ENCODE assay signal across 13 cellular contexts in the genomic region with DNA sequence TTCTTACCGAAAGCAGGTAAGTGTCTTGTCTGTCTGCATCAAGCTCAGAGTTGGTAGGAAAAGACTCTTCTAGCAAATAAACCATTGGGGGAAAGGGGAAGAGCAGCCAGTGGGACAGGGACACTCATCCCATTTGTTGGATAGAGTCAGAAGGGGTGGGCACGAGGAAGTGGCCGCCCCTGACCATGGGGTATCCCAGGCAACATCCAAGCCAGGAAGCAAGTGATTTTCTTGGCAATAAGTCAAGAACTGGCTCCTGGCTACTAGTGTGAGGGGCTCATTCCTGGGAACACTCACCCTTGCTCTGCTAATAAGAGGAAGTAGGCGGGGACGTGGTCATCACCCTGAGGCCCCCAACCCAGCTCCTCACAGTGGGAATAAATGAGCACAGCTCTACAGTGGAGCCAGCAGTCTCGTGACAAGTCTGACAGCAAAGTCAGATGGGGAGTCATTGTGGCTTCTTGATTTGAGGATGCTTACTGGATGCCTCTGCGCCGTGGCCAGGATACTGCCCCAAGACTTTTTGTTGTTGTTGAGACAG. TPM values are rescaled to one million over a fixed set of nuclear protein-coding genes. Genes with fewer than 3 reads are reported as not detected.
DNase-seq lines count a peak whose midpoint lies in the region; ATAC-seq and TF ChIP-seq lines count a peak whose summit lies in the region.
"Had no signal": no experiment of that assay in that cellular context is flagged by ENCODE, and none has a peak within 500 bp of the region (broad histone marks: within the 10 kb centered on the region; RNA-seq: fewer than 3 reads in every experiment).

No MANE protein-coding gene starts in this region.

- no peak overlapping the region for H3K4me2 ChIP-seq in trophoblast cell (ENCODE audit: low read length)

- no peak overlapping the region for H2AFZ ChIP-seq in trophoblast cell (ENCODE audit: insufficient read depth, low read length, poor library complexity)

- H3K27me3 ChIP-seq in heart left ventricle (no peaks in the 10 kb centered on the region), trophoblast cell (ENCODE audit: insufficient read depth, low read length) (no peaks in the 10 kb centered on the region)

- H3K36me3 ChIP-seq in heart left ventricle (no peaks in the 10 kb centered on the region), trophoblast cell (ENCODE audit: control insufficient read depth in 1 of 2, insufficient read depth in 2 of 2, low read length in 2 of 2) (no peaks in the 10 kb centered on the region)
- H3K36me3 ChIP-seq: thoracic aorta had no signal

- peaks cover 24% of the 10 kb centered on the region for H3K4me1 Mint-ChIP-seq in WTC11
- H3K4me1 Mint-ChIP-seq in stimulated activated naive B cell treated with anti-CD40 and anti-IgM and Interleukin-4, amounts not matched to agents 10 μg/mL and 1 μg/mL and 100 μg/mL, for 72 hours = no peaks in the 10 kb centered on the region

- H3K4ac ChIP-seq in trophoblast cell (ENCODE audit: low read depth, low read length) = no peak overlapping the region

- CTCF ChIA-PET in WTC11 (lab: Charles Lee) = interaction anchor here (0.6 to 1.3 kb wide), 5 partner anchors 11 to 474 kb away, joined by 3 to 7 read pairs (median 3); no protein-coding TSS in a partner anchor

- H2BK12ac ChIP-seq in trophoblast cell (ENCODE audit: low read length) = no peak overlapping the region

- peak overlapping the region; percentile 49 for H3K9ac ChIP-seq in trophoblast cell (ENCODE audit: low read length)

- no peak for TF ChIP-seq CTCF in WTC11 (IDR thresholded peaks at IDR 0.05)
- no peak for TF ChIP-seq CTCF in heart left ventricle (IDR thresholded peaks at IDR 0.05)

- no peak overlapping the region for H3K23ac ChIP-seq in trophoblast cell (ENCODE audit: low read length)

- peaks cover 13 to 40% (median 23%) of the 10 kb centered on the region in 12 donors for H3K4me1 ChIP-seq in heart left ventricle
- H3K4me1 ChIP-seq in trophoblast cell (ENCODE audit: control insufficient read depth in 1 of 2, insufficient read depth in 2 of 2, low read length in 2 of 2) = peaks cover 16 to 19% of the 10 kb centered on the region in 2 experiments

- H3K36me3 Mint-ChIP-seq in WTC11 = no peaks in the 10 kb centered on the region
- H3K36me3 Mint-ChIP-seq in stimulated activated naive B cell treated with anti-CD40 and anti-IgM and Interleukin-4, amounts not matched to agents 10 μg/mL and 1 μg/mL and 100 μg/mL, for 72 hours = no peaks in the 10 kb centered on the region

- no peak overlapping the region for H2BK120ac ChIP-seq in trophoblast cell (ENCODE audit: insufficient read depth, low read length, poor library complexity)

- intact Hi-C loops in heart left ventricle (cut with DNase I) = loop anchor here in 6 of 10 donors (2.0 to 10.0 kb wide), 6 partner anchors 55 to 215 kb away; a partner anchor contains a TSS

- WGBS in heart left ventricle, 4 donors = 21 to 36% (median 29%) methylated on average over 5 to 8 of the region's 8 CpGs
- WGBS in trophoblast cell (ENCODE audit: extremely low coverage, insufficient coverage, insufficient read length) = no CpG with 5 or more reads among the region's 8 CpGs

- POLR2A ChIA-PET in WTC11 (lab: Charles Lee) = no interaction called here

- H3K9me3 ChIP-seq in heart left ventricle (no peaks in the 10 kb centered on the region), trophoblast cell (ENCODE audit: insufficient read depth, low read depth, low read length) (no peaks in the 10 kb centered on the region)
- H3K9me3 ChIP-seq: thoracic aorta had no signal

- H4K8ac ChIP-seq in trophoblast cell (ENCODE audit: low read depth, low read length) = no peak overlapping the region

- no peaks in the 10 kb centered on the region for H3K27me3 Mint-ChIP-seq in WTC11 (ENCODE audit: low read depth)
- peaks cover 13 to 28% of the 10 kb centered on the region in 2 donors for H3K27me3 Mint-ChIP-seq in stimulated activated naive B cell treated with anti-CD40 and anti-IgM and Interleukin-4, amounts not matched to agents 10 μg/mL and 1 μg/mL and 100 μg/mL, for 72 hours

- H3K79me2 ChIP-seq in trophoblast cell (ENCODE audit: control insufficient read depth, insufficient read depth, low read length, poor library complexity) = peaks cover 3% of the 10 kb centered on the region

- ATAC-seq in WTC11 (peak; percentile 12; the same call in 1 of the 2 replicates), heart left ventricle (peak; percentile 22 to 44 (median 34))
- ATAC-seq in stimulated activated naive CD8-positive, alpha-beta T cell treated with anti-CD3 and anti-CD28 coated beads, Interleukin-15, Interleukin-2, amounts not matched to agents 100 U/mL and 50 U/mL, for 24 hours = no peak
- ATAC-seq in stimulated activated naive B cell treated with anti-CD40 and anti-IgM and Interleukin-4, amounts not matched to agents 10 μg/mL and 1 μg/mL and 100 μg/mL, for 72 hours (replicated peaks) = no peak
- ATAC-seq: T-helper 17 cell had no signal

- H3K79me1 ChIP-seq in trophoblast cell (ENCODE audit: low read length) = no peaks in the 10 kb centered on the region

- peak in 1 of 2 donors; percentile 32 for TF ChIP-seq POLR2A in heart left ventricle (IDR thresholded peaks at IDR 0.05)

- no peak overlapping the region for H2BK5ac ChIP-seq in trophoblast cell (ENCODE audit: low read depth, low read length, poor library complexity)

- H3K14ac ChIP-seq in trophoblast cell (ENCODE audit: low read length) = no peak overlapping the region

- DNase-seq in EL (peak; percentile 63), WTC11 (ENCODE audit: low spot score) (no peak), heart left ventricle (peak in 1 of 5 donors; percentile 40), trophoblast cell (no peak), HUDEP-2 (lab: John Stamatoyannopoulos, UW; ENCODE audit: unreplicated experiment in 76 of 76) (no peak), HT-29 (ENCODE audit: low spot score) (no peak)
- no peak for DNase-seq in stimulated activated naive CD8-positive, alpha-beta T cell treated with anti-CD3 and anti-CD28 coated beads, Interleukin-15, Interleukin-2, amounts not matched to agents 100 U/mL and 50 U/mL, for 24 hours
- DNase-seq in stimulated activated naive B cell treated with anti-CD40 and anti-IgM and Interleukin-4, amounts not matched to agents 10 μg/mL and 1 μg/mL and 100 μg/mL, for 72 hours = no peak
- DNase-seq: DMS153, T-helper 17 cell had no signal

- peak overlapping the region in 4 of 12 donors; percentile 6 to 49 (median 36) for H3K4me3 ChIP-seq in heart left ventricle
- H3K4me3 ChIP-seq in trophoblast cell (ENCODE audit: low read depth, low read length) = no peak overlapping the region
- H3K4me3 ChIP-seq: K562 had no signal

- H3K18ac ChIP-seq in trophoblast cell (ENCODE audit: low read length) = no peak overlapping the region

- no peak overlapping the region for H4K12ac ChIP-seq in trophoblast cell (ENCODE audit: low read depth, low read length)

- no peak overlapping the region for H2AK5ac ChIP-seq in trophoblast cell (ENCODE audit: low read length)

- H4K91ac ChIP-seq in trophoblast cell (ENCODE audit: low read depth, low read length) = no peak overlapping the region

- H3K9me3 Mint-ChIP-seq in WTC11 = no peaks in the 10 kb centered on the region
- no peaks in the 10 kb centered on the region for H3K9me3 Mint-ChIP-seq in stimulated activated naive B cell treated with anti-CD40 and anti-IgM and Interleukin-4, amounts not matched to agents 10 μg/mL and 1 μg/mL and 100 μg/mL, for 72 hours

- peak overlapping the region; percentile 85 for H3K27ac Mint-ChIP-seq in WTC11
- H3K27ac Mint-ChIP-seq in stimulated activated naive B cell treated with anti-CD40 and anti-IgM and Interleukin-4, amounts not matched to agents 10 μg/mL and 1 μg/mL and 100 μg/mL, for 72 hours = no peak overlapping the region
- H3K27ac Mint-ChIP-seq: T-helper 17 cell had no signal

- peak overlapping the region; percentile 81 to 98 (median 90) for H3K27ac ChIP-seq in heart left ventricle
- H3K27ac ChIP-seq in trophoblast cell (ENCODE audit: low read depth, low read length) = no peak overlapping the region

- no peak overlapping the region for H3K4me3 Mint-ChIP-seq in WTC11
- H3K4me3 Mint-ChIP-seq in stimulated activated naive B cell treated with anti-CD40 and anti-IgM and Interleukin-4, amounts not matched to agents 10 μg/mL and 1 μg/mL and 100 μg/mL, for 72 hours = no peak overlapping the region
- H3K4me3 Mint-ChIP-seq: T-helper 17 cell had no signal

TF ChIP-seq in WTC11, 78 proteins besides CTCF, POLR2A, EP300 and RAD21 (continues in another document):
- TF ChIP-seq, protein P1, sequence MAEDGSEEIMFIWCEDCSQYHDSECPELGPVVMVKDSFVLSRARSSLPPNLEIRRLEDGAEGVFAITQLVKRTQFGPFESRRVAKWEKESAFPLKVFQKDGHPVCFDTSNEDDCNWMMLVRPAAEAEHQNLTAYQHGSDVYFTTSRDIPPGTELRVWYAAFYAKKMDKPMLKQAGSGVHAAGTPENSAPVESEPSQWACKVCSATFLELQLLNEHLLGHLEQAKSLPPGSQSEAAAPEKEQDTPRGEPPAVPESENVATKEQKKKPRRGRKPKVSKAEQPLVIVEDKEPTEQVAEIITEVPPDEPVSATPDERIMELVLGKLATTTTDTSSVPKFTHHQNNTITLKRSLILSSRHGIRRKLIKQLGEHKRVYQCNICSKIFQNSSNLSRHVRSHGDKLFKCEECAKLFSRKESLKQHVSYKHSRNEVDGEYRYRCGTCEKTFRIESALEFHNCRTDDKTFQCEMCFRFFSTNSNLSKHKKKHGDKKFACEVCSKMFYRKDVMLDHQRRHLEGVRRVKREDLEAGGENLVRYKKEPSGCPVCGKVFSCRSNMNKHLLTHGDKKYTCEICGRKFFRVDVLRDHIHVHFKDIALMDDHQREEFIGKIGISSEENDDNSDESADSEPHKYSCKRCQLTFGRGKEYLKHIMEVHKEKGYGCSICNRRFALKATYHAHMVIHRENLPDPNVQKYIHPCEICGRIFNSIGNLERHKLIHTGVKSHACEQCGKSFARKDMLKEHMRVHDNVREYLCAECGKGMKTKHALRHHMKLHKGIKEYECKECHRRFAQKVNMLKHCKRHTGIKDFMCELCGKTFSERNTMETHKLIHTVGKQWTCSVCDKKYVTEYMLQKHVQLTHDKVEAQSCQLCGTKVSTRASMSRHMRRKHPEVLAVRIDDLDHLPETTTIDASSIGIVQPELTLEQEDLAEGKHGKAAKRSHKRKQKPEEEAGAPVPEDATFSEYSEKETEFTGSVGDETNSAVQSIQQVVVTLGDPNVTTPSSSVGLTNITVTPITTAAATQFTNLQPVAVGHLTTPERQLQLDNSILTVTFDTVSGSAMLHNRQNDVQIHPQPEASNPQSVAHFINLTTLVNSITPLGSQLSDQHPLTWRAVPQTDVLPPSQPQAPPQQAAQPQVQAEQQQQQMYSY (CRISPR knock-in tag; IDR thresholded peaks at IDR 0.05) = no peak
- TF ChIP-seq FOXP1 (CRISPR knock-in tag; IDR thresholded peaks at IDR 0.05; ENCODE audit: borderline replicate concordance) = no peak

RNA-seq across cellular contexts. Expression of a gene that starts 6.7 kb away (rescaled TPM):
- total RNA-seq in WTC11 (2021) (0.69 to 2.1 TPM (median 1.0 TPM) in 3 replicates), heart left ventricle (10 to 100 TPM in 1 of 9 donors, 1 to 10 TPM in 4, under 1 TPM in 4; 0.27 to 10.2 (median 1.7) TPM)
- polyA plus RNA-seq in heart left ventricle = 1 to 10 TPM; 2.4 to 2.6 TPM
- polyA plus RNA-seq in trophoblast cell (2013) = 0.31 and 0.37 TPM in 2 replicates
- total RNA-seq in HT-29 (2014; rRNA removed; shearing (Covaris generic)) = not detected in 2 replicates
- total RNA-seq: K562, myocyte, T-helper 17 cell, thoracic aorta had no signal

RNA-seq across cellular contexts. Expression of a gene that starts 58.5 kb away (rescaled TPM):
- 81.1 to 88.1 TPM (median 82.3 TPM) in 3 replicates for total RNA-seq in WTC11 (2021)
- 100 to 1,000 TPM; 188 to 293 (median 222) TPM for total RNA-seq in heart left ventricle
- 100 to 1,000 TPM; 126 to 333 TPM for polyA plus RNA-seq in heart left ventricle
- 173 and 177 TPM in 2 replicates for polyA plus RNA-seq in trophoblast cell (2013)
- 40.2 and 63.3 TPM in 2 replicates for total RNA-seq in HT-29 (2014; rRNA removed; shearing (Covaris generic))

Comparison
In these comparisons a context has a peak if more than half of its experiments do, and no peak if none do; other contexts are left out.
1. ATAC-seq: peak in WTC11 (single experiment) and heart left ventricle (4 of 4); none in stimulated activated naive CD8-positive, alpha-beta T cell treated with anti-CD3 and anti-CD28 coated beads, Interleukin-15, Interleukin-2, amounts not matched to agents 100 U/mL and 50 U/mL, for 24 hours (single experiment) and stimulated activated naive B cell treated with anti-CD40 and anti-IgM and Interleukin-4, amounts not matched to agents 10 μg/mL and 1 μg/mL and 100 μg/mL, for 72 hours (0 of 2).